ENCODE assay signal across 16 cellular contexts in genomic region chr14:95739356-95739755, GRCh38. TPM values are rescaled to one million over a fixed set of nuclear protein-coding genes. Genes with fewer than 3 reads are reported as not detected.
DNase-seq lines count a peak whose midpoint lies in the region; ATAC-seq and TF ChIP-seq lines count a peak whose summit lies in the region.
"Had no signal": no experiment of that assay in that cellular context is flagged by ENCODE, and none has a peak within 500 bp of the region (broad histone marks: within the 10 kb centered on the region; RNA-seq: fewer than 3 reads in every experiment).

No MANE protein-coding gene starts in this region.

- H2BK15ac ChIP-seq in neuronal stem cell (ENCODE audit: low read length), result peak overlapping the region; percentile 52

- no peaks in the 10 kb centered on the region for H3K9me2 ChIP-seq in DOHH2 (replicated peaks; ENCODE audit: control insufficient read depth, low read length)

- no peak overlapping the region for H2AFZ ChIP-seq in neuronal stem cell (ENCODE audit: low read length)

- H3K4me2 ChIP-seq in DOHH2 (ENCODE audit: low read length), result peak overlapping the region; percentile 44
- no peak overlapping the region for H3K4me2 ChIP-seq in neuronal stem cell (ENCODE audit: insufficient read depth, low read length, poor library complexity, severe bottlenecking)

- H2AK5ac ChIP-seq in neuronal stem cell (ENCODE audit: low read depth, low read length), result no peak overlapping the region

- H3K4me1 Mint-ChIP-seq in CD4-positive, CD25-positive, alpha-beta regulatory T cell, result peaks cover 0 to 30% (median 5%) of the 10 kb centered on the region in 4 donors
- H3K4me1 Mint-ChIP-seq in activated naive CD8-positive, alpha-beta T cell treated with anti-CD3 and anti-CD28 coated beads for 36 hours, result peaks cover 7% of the 10 kb centered on the region
- peaks cover 14% of the 10 kb centered on the region for H3K4me1 Mint-ChIP-seq in type B pancreatic cell (ENCODE audit: unreplicated experiment)
- H3K4me1 Mint-ChIP-seq in activated naive CD4-positive, alpha-beta T cell treated with anti-CD3 and anti-CD28 coated beads for 36 hours (ENCODE audit: low read depth), result peaks cover 7% of the 10 kb centered on the region

- H2BK12ac ChIP-seq in neuronal stem cell (ENCODE audit: low read length), result no peak overlapping the region

- no peaks in the 10 kb centered on the region for H3K27me3 ChIP-seq in CD4-positive, CD25-positive, alpha-beta regulatory T cell (ENCODE audit: control insufficient read depth, insufficient read depth, low read length)
- peaks cover 21% of the 10 kb centered on the region for H3K27me3 ChIP-seq in DOHH2 (ENCODE audit: control insufficient read depth, low read length)
- no peaks in the 10 kb centered on the region for H3K27me3 ChIP-seq in neuronal stem cell (ENCODE audit: control insufficient read depth in 3 of 3, insufficient read depth in 3 of 3, low read depth in 1 of 3, low read length in 3 of 3)
- H3K27me3 ChIP-seq: SJCRH30 had no signal

- peaks cover 4% of the 10 kb centered on the region for H3K27me3 Mint-ChIP-seq in CD4-positive, CD25-positive, alpha-beta regulatory T cell
- peaks cover under 1% of the 10 kb centered on the region for H3K27me3 Mint-ChIP-seq in activated naive CD8-positive, alpha-beta T cell treated with anti-CD3 and anti-CD28 coated beads for 36 hours
- peaks cover 10% of the 10 kb centered on the region for H3K27me3 Mint-ChIP-seq in type B pancreatic cell
- H3K27me3 Mint-ChIP-seq in activated naive CD4-positive, alpha-beta T cell treated with anti-CD3 and anti-CD28 coated beads for 36 hours (ENCODE audit: low read depth), result no peaks in the 10 kb centered on the region

- H3K18ac ChIP-seq in neuronal stem cell (ENCODE audit: low read length), result no peak overlapping the region

- WGBS in neuronal stem cell (ENCODE audit: extremely low coverage in 2 of 2, insufficient read length in 2 of 2, insufficient replicate concordance in 1 of 2), 2 donors, result no CpG with 5 or more reads among the region's 1 CpG

- peak overlapping the region; percentile 68 for H3K27ac ChIP-seq in CD4-positive, CD25-positive, alpha-beta regulatory T cell (ENCODE audit: insufficient read depth, low read length, poor library complexity, severe bottlenecking)
- H3K27ac ChIP-seq in DOHH2 (ENCODE audit: low read depth, low read length) (no peak overlapping the region), neuronal stem cell (replicated peaks; ENCODE audit: low read length) (no peak overlapping the region)
- H3K27ac ChIP-seq: HL-60, SJCRH30 had no signal

- H4K20me1 ChIP-seq in DOHH2 (ENCODE audit: control insufficient read depth, insufficient read depth, low read depth, low read length), result no peaks in the 10 kb centered on the region

- no peaks in the 10 kb centered on the region for H3K4me1 ChIP-seq in CD4-positive, CD25-positive, alpha-beta regulatory T cell (ENCODE audit: control insufficient read depth, insufficient read depth, low read length, poor library complexity, severe bottlenecking)
- H3K4me1 ChIP-seq in DOHH2 (ENCODE audit: control insufficient read depth, low read length), result peaks cover 13% of the 10 kb centered on the region
- no peaks in the 10 kb centered on the region for H3K4me1 ChIP-seq in neuronal stem cell (ENCODE audit: control insufficient read depth in 2 of 2, insufficient read depth in 1 of 2, low read depth in 1 of 2, low read length in 2 of 2)
- H3K4me1 ChIP-seq: Caco-2, SJCRH30 had no signal

- H3K23ac ChIP-seq in neuronal stem cell (ENCODE audit: low read depth, low read length, poor library complexity), result no peak overlapping the region

- no peak for TF ChIP-seq CTCF in DOHH2 (IDR thresholded peaks at IDR 0.05; ENCODE audit: low read depth, low read length, poor library complexity, severe bottlenecking)
- no peak for TF ChIP-seq CTCF in type B pancreatic cell (conservative IDR thresholded peaks at IDR 0.05)

- peaks cover 9% of the 10 kb centered on the region for H3K36me3 Mint-ChIP-seq in CD4-positive, CD25-positive, alpha-beta regulatory T cell
- H3K36me3 Mint-ChIP-seq in activated naive CD8-positive, alpha-beta T cell treated with anti-CD3 and anti-CD28 coated beads for 36 hours, result peaks cover 6% of the 10 kb centered on the region
- H3K36me3 Mint-ChIP-seq in type B pancreatic cell, result no peaks in the 10 kb centered on the region
- peaks cover 5% of the 10 kb centered on the region for H3K36me3 Mint-ChIP-seq in activated naive CD4-positive, alpha-beta T cell treated with anti-CD3 and anti-CD28 coated beads for 36 hours (ENCODE audit: low read depth)

- no peak overlapping the region for H3K14ac ChIP-seq in neuronal stem cell (ENCODE audit: low read length)

- CTCF ChIA-PET in activated naive CD4-positive, alpha-beta T cell treated with anti-CD3 and anti-CD28 coated beads for 36 hours (lab: Charles Lee), result no interaction called here

- H4K91ac ChIP-seq in neuronal stem cell (ENCODE audit: low read depth, low read length, poor library complexity), result no peak overlapping the region

- H3K36me3 ChIP-seq in CD4-positive, CD25-positive, alpha-beta regulatory T cell (ENCODE audit: control insufficient read depth, insufficient read depth, low read length), result no peaks in the 10 kb centered on the region
- H3K36me3 ChIP-seq in DOHH2 (ENCODE audit: control insufficient read depth, low read length) (peaks cover 9% of the 10 kb centered on the region; the same call in 1 of the 2 replicates), neuronal stem cell (replicated peaks in 1 of 2; ENCODE audit: control insufficient read depth in 2 of 2, insufficient read depth in 2 of 2, low read length in 2 of 2) (no peaks in the 10 kb centered on the region)
- H3K36me3 ChIP-seq: SJCRH30 had no signal

- no peak for ATAC-seq in CD4-positive, CD25-positive, alpha-beta regulatory T cell (ENCODE audit: low read depth in 2 of 2)

- intact Hi-C loops in activated naive CD4-positive, alpha-beta T cell treated with anti-CD3 and anti-CD28 coated beads for 36 hours (cut with micrococcal nuclease), result no loop called here

- no peak overlapping the region for H3K4ac ChIP-seq in neuronal stem cell (ENCODE audit: low read length)

- H3K9ac ChIP-seq in neuronal stem cell (ENCODE audit: low read depth, low read length, poor library complexity), result no peak overlapping the region

- no peak overlapping the region for H2BK5ac ChIP-seq in neuronal stem cell (ENCODE audit: low read length)

- H3K9me3 Mint-ChIP-seq in CD4-positive, CD25-positive, alpha-beta regulatory T cell, result peaks cover 0 to 27% (median 10%) of the 10 kb centered on the region in 7 donors
- peaks cover 12% of the 10 kb centered on the region for H3K9me3 Mint-ChIP-seq in activated naive CD8-positive, alpha-beta T cell treated with anti-CD3 and anti-CD28 coated beads for 36 hours
- no peaks in the 10 kb centered on the region for H3K9me3 Mint-ChIP-seq in type B pancreatic cell
- H3K9me3 Mint-ChIP-seq in activated naive CD4-positive, alpha-beta T cell treated with anti-CD3 and anti-CD28 coated beads for 36 hours, result peaks cover 5% of the 10 kb centered on the region

- H3K4me3 ChIP-seq in CD4-positive, CD25-positive, alpha-beta regulatory T cell (ENCODE audit: low read depth, low read length), result no peak overlapping the region
- H3K4me3 ChIP-seq in DOHH2 (ENCODE audit: low read length) (peak overlapping the region; percentile 54), neuronal stem cell (ENCODE audit: low read length in 2 of 2) (no peak overlapping the region)
- H3K4me3 ChIP-seq: SJCRH30 had no signal

- no peak overlapping the region for H2BK120ac ChIP-seq in neuronal stem cell (ENCODE audit: low read depth, low read length)

- peaks cover 9 to 16% of the 10 kb centered on the region in 2 experiments for H3K9me3 ChIP-seq in CD4-positive, CD25-positive, alpha-beta regulatory T cell (ENCODE audit: control insufficient read depth in 2 of 2, low read length in 2 of 2)
- H3K9me3 ChIP-seq in DOHH2 (ENCODE audit: control insufficient read depth, insufficient read depth, low read length) (peaks cover 20% of the 10 kb centered on the region), neuronal stem cell (replicated peaks in 1 of 2; ENCODE audit: control insufficient read depth in 2 of 2, insufficient read depth in 1 of 2, low read depth in 1 of 2, low read length in 2 of 2) (no peaks in the 10 kb centered on the region)
- H3K9me3 ChIP-seq: Caco-2, SJCRH30 had no signal

- H3F3A ChIP-seq in DOHH2 (ENCODE audit: control insufficient read depth, insufficient read depth), result no peaks in the 10 kb centered on the region

- H3K79me2 ChIP-seq in DOHH2 (ENCODE audit: control insufficient read depth, low read length), result no peaks in the 10 kb centered on the region

- no peaks in the 10 kb centered on the region for H3K79me1 ChIP-seq in neuronal stem cell (ENCODE audit: low read depth, low read length)

- H3K27ac Mint-ChIP-seq in CD4-positive, CD25-positive, alpha-beta regulatory T cell, result peak overlapping the region; percentile 83 to 100 (median 94)
- H3K27ac Mint-ChIP-seq in activated naive CD8-positive, alpha-beta T cell treated with anti-CD3 and anti-CD28 coated beads for 36 hours, result peak overlapping the region; percentile 79
- H3K27ac Mint-ChIP-seq in type B pancreatic cell, result no peak overlapping the region
- H3K27ac Mint-ChIP-seq in activated naive CD4-positive, alpha-beta T cell treated with anti-CD3 and anti-CD28 coated beads for 36 hours, result no peak overlapping the region

- H3K4me3 Mint-ChIP-seq in CD4-positive, CD25-positive, alpha-beta regulatory T cell, result peak overlapping the region in 1 of 4 donors; percentile 56
- no peak overlapping the region for H3K4me3 Mint-ChIP-seq in activated naive CD8-positive, alpha-beta T cell treated with anti-CD3 and anti-CD28 coated beads for 36 hours
- no peak overlapping the region for H3K4me3 Mint-ChIP-seq in type B pancreatic cell
- H3K4me3 Mint-ChIP-seq in activated naive CD4-positive, alpha-beta T cell treated with anti-CD3 and anti-CD28 coated beads for 36 hours, result no peak overlapping the region

- no peak overlapping the region for H4K8ac ChIP-seq in neuronal stem cell (ENCODE audit: low read depth, low read length)

- DNase-seq in CD4-positive, CD25-positive, alpha-beta regulatory T cell, result no peak
- no peak for DNase-seq in activated naive CD8-positive, alpha-beta T cell treated with anti-CD3 and anti-CD28 coated beads for 36 hours
- no peak for DNase-seq in neuronal stem cell (ENCODE audit: low spot score)
- no peak for DNase-seq in type B pancreatic cell (ENCODE audit: extremely low spot score, unreplicated experiment)
- DNase-seq in activated naive CD4-positive, alpha-beta T cell treated with anti-CD3 and anti-CD28 coated beads for 36 hours, result no peak
- no peak for DNase-seq in activated CD4-positive, alpha-beta T cell treated with anti-CD3 and anti-CD28 coated beads, Interleukin-2, amount 50 U/mL, for 48 hours
- DNase-seq: Caco-2, DMS53, NCI-H1105, NCI-H1694 treated with DMSO at 0.1 percent for 48 hours, SJCRH30 had no signal

RNA-seq across cellular contexts. Expression of gene TCL1A, which starts 25.4 kb away (rescaled TPM):
- total RNA-seq in CD4-positive, CD25-positive, alpha-beta regulatory T cell, result 0.74 TPM
- 10 to 100 TPM in 1 of 4 donors, 1 to 10 TPM in 2, under 1 TPM in 1; 0.44 to 12.5 (median 2.0) TPM for polyA plus RNA-seq in CD4-positive, CD25-positive, alpha-beta regulatory T cell
- 1 to 10 TPM; 2.8 to 3.0 TPM for total RNA-seq in activated naive CD8-positive, alpha-beta T cell treated with anti-CD3 and anti-CD28 coated beads for 36 hours
- polyA plus RNA-seq in neuronal stem cell (2013, experiment 1 of 2), result 0.07 TPM
- polyA plus RNA-seq in neuronal stem cell (2013, experiment 2 of 2), result 0.06 TPM
- total RNA-seq in type B pancreatic cell (ENCODE audit: low replicate concordance), result not detected in 2 replicates
- total RNA-seq in activated naive CD4-positive, alpha-beta T cell treated with anti-CD3 and anti-CD28 coated beads for 36 hours, result not detected
- total RNA-seq: Caco-2, NCI-H460, SJCRH30 had no signal
- polyA plus RNA-seq: AG04450, BJ had no signal

RNA-seq across cellular contexts. Expression of gene TCL1B, which starts 53.1 kb away (rescaled TPM):
- not detected for total RNA-seq in CD4-positive, CD25-positive, alpha-beta regulatory T cell
- not detected for polyA plus RNA-seq in CD4-positive, CD25-positive, alpha-beta regulatory T cell
- not detected for total RNA-seq in activated naive CD8-positive, alpha-beta T cell treated with anti-CD3 and anti-CD28 coated beads for 36 hours
- polyA plus RNA-seq in neuronal stem cell (2013, experiment 1 of 2), result 0.06 TPM
- 0.18 TPM for polyA plus RNA-seq in neuronal stem cell (2013, experiment 2 of 2)
- total RNA-seq in type B pancreatic cell (ENCODE audit: low replicate concordance), result not detected in 2 replicates
- not detected for total RNA-seq in activated naive CD4-positive, alpha-beta T cell treated with anti-CD3 and anti-CD28 coated beads for 36 hours
- total RNA-seq: Caco-2, NCI-H460, SJCRH30 had no signal
- polyA plus RNA-seq: AG04450, BJ had no signal

Comparison
In these comparisons a context has a peak if more than half of its experiments do, and no peak if none do; other contexts are left out.
1. H3K27ac Mint-ChIP-seq: peak in CD4-positive, CD25-positive, alpha-beta regulatory T cell (3 of 3) and activated naive CD8-positive, alpha-beta T cell treated with anti-CD3 and anti-CD28 coated beads for 36 hours (single experiment); none in type B pancreatic cell (single experiment) and activated naive CD4-positive, alpha-beta T cell treated with anti-CD3 and anti-CD28 coated beads for 36 hours (single experiment).